ENCODE assay signal across 22 cellular contexts in the genomic region with DNA sequence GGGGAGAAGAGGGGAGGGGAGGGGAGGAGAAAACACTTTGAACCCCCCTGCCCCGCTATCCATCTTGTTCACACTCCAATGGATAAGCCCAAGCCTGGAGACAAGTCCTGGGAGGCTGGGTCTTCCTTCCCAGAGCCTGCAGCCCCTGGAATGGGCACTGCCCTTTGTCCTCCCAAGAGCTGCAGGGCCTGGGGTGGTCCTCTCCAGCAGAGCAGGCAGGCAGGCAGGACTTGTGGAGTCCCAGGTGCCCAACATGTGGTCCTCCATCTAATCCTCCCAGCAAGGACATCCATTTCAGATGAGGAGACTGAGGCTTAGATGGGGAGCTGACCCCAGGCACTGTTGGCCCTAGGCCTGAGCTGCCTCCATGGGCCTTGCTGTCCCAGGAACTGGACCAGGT. TPM values are rescaled to one million over a fixed set of nuclear protein-coding genes. Genes with fewer than 3 reads are reported as not detected.
"Had no signal": no experiment of that assay in that cellular context is flagged by ENCODE, and none has a peak within 500 bp of the region (broad histone marks: within the 10 kb centered on the region; RNA-seq: fewer than 3 reads in every experiment).

No MANE protein-coding gene starts in this region.

- H3K4me1 Mint-ChIP-seq: activated naive CD4-positive, alpha-beta T cell treated with anti-CD3 and anti-CD28 coated beads, Interleukin-2, amount 10 ng/mL, durations not matched to agents 7 days and 5 days; activated naive CD8-positive, alpha-beta T cell treated with anti-CD3 and anti-CD28 coated beads for 36 hours; T-cell had no signal

- ATAC-seq: activated T-cell treated with anti-CD3 and anti-CD28 coated beads, Interleukin-2, amount 50 U/mL, for 4 hours; T-cell had no signal

- H3K9me3 Mint-ChIP-seq: activated CD4-positive, alpha-beta memory T cell treated with anti-CD3 and anti-CD28 coated beads for 36 hours; activated CD4-positive, alpha-beta T cell treated with anti-CD3 and anti-CD28 coated beads, Interleukin-2, amount 10 ng/mL, durations not matched to agents 7 days and 5 days; activated naive CD4-positive, alpha-beta T cell treated with anti-CD3 and anti-CD28 coated beads, Interleukin-2, amount 10 ng/mL, durations not matched to agents 7 days and 5 days; activated naive CD8-positive, alpha-beta T cell treated with anti-CD3 and anti-CD28 coated beads for 36 hours; activated T-cell treated with anti-CD3 and anti-CD28 coated beads, Interleukin-2, amount 50 U/mL, for 4 hours; T-cell had no signal

- H3K36me3 Mint-ChIP-seq: activated CD4-positive, alpha-beta memory T cell treated with anti-CD3 and anti-CD28 coated beads for 36 hours; activated naive CD4-positive, alpha-beta T cell treated with anti-CD3 and anti-CD28 coated beads, Interleukin-2, amount 10 ng/mL, durations not matched to agents 7 days and 5 days; activated naive CD8-positive, alpha-beta T cell treated with anti-CD3 and anti-CD28 coated beads for 36 hours; T-cell had no signal

- FAIRE-seq: bronchial epithelial cell, RCC 7860 had no signal

- DNase-seq: activated CD4-positive, alpha-beta memory T cell treated with anti-CD3 and anti-CD28 coated beads for 36 hours; activated CD4-positive, alpha-beta T cell treated with anti-CD3 and anti-CD28 coated beads, Interleukin-2, amount 10 ng/mL, durations not matched to agents 7 days and 5 days; activated CD4-positive, CD25-positive, alpha-beta regulatory T cell; activated CD8-positive, alpha-beta memory T cell treated with anti-CD3 and anti-CD28 coated beads for 24 hours; activated gamma-delta T cell treated with Interleukin-2 at 50 U/mL for 16 hours; activated naive CD4-positive, alpha-beta T cell treated with anti-CD3 and anti-CD28 coated beads, Interleukin-2, amount 10 ng/mL, durations not matched to agents 7 days and 5 days; activated naive CD8-positive, alpha-beta T cell treated with anti-CD3 and anti-CD28 coated beads for 36 hours; activated T-cell treated with anti-CD3 and anti-CD28 coated beads, Interleukin-2, amount 50 U/mL, for 4 hours; Kasumi-1; KBM-7; NCI-H1105 treated with DMSO at 0.1 percent for 48 hours; NCI-H1436 treated with DMSO at 0.1 percent for 48 hours; NCI-H187; NCI-H2081; NCI-H446; NCI-H524; SHP77 treated with DMSO at 0.1 percent for 48 hours; T-cell; T-helper 2 cell had no signal

- H3K27ac Mint-ChIP-seq: activated CD4-positive, alpha-beta memory T cell treated with anti-CD3 and anti-CD28 coated beads for 36 hours; activated CD4-positive, alpha-beta T cell treated with anti-CD3 and anti-CD28 coated beads, Interleukin-2, amount 10 ng/mL, durations not matched to agents 7 days and 5 days; activated naive CD4-positive, alpha-beta T cell treated with anti-CD3 and anti-CD28 coated beads, Interleukin-2, amount 10 ng/mL, durations not matched to agents 7 days and 5 days; activated naive CD8-positive, alpha-beta T cell treated with anti-CD3 and anti-CD28 coated beads for 36 hours; T-cell had no signal

- H3K4me3 Mint-ChIP-seq: activated CD4-positive, alpha-beta memory T cell treated with anti-CD3 and anti-CD28 coated beads for 36 hours; activated CD4-positive, alpha-beta T cell treated with anti-CD3 and anti-CD28 coated beads, Interleukin-2, amount 10 ng/mL, durations not matched to agents 7 days and 5 days; activated naive CD4-positive, alpha-beta T cell treated with anti-CD3 and anti-CD28 coated beads, Interleukin-2, amount 10 ng/mL, durations not matched to agents 7 days and 5 days; activated naive CD8-positive, alpha-beta T cell treated with anti-CD3 and anti-CD28 coated beads for 36 hours; activated T-cell treated with anti-CD3 and anti-CD28 coated beads, Interleukin-2, amount 50 U/mL, for 4 hours; T-cell had no signal

RNA-seq across cellular contexts. Expression of a gene that starts 10.4 kb away (rescaled TPM):
- total RNA-seq: activated CD4-positive, alpha-beta memory T cell treated with anti-CD3 and anti-CD28 coated beads for 36 hours; activated CD4-positive, alpha-beta T cell treated with anti-CD3 and anti-CD28 coated beads, Interleukin-2, amount 10 ng/mL, durations not matched to agents 7 days and 5 days; activated naive CD8-positive, alpha-beta T cell treated with anti-CD3 and anti-CD28 coated beads for 36 hours; activated T-cell treated with anti-CD3 and anti-CD28 coated beads, Interleukin-2, amount 50 U/mL, for 4 hours; T-cell had no signal

RNA-seq across cellular contexts. Expression of a gene that starts 49.0 kb away (rescaled TPM):
- total RNA-seq: SK-MEL-5 had no signal
